ENCODE assay signal across 7 cellular contexts in genomic region chr1:58968360-58968952, GRCh38.
DNase-seq lines count a peak whose midpoint lies in the region; ATAC-seq lines count a peak whose summit lies in the region.

No MANE protein-coding gene starts in this region.

- DNase-seq in NCI-H2171 treated with DMSO at 0.1 percent for 48 hours (lab: John Stamatoyannopoulos, UW), result peak; percentile 85
- DNase-seq in cerebellar cortex (ENCODE audit: low spot score), result peak; percentile 59
- DNase-seq in medulla oblongata (ENCODE audit: extremely low spot score), result peak; percentile 76
- peak; percentile 82 for DNase-seq in ureter (ENCODE audit: low spot score)
- DNase-seq in NCI-H345 treated with DMSO at 0.1 percent for 48 hours (lab: John Stamatoyannopoulos, UW; ENCODE audit: unreplicated experiment), result no peak

- ATAC-seq in GM18867 (IDR thresholded peaks at IDR 0.05; ENCODE audit: unreplicated experiment) (peak; percentile 87), HG02623 (IDR thresholded peaks at IDR 0.05; ENCODE audit: unreplicated experiment) (peak; percentile 81)
